Comparison of ENCODE assay signal across 1 cellular context in the genomic region with DNA sequence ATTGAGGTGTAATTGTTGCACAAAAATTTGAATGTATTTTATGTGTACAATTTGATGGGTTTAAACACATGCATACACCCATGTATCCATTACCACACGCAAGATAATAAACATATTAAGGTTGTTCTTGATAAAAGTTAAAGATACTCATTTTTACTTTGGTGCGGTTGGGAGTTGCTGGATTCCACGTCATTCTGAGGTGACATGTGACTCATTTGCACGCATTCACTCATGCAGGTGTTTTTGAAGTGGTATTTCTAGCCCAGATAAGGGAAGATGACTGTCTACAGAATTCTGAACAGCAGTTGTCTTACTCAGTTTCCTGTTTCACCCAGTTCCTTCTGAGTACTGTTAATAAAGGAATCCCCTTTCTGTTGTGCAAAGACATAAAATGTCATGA.
TF ChIP-seq lines count a peak whose summit lies in the region.

No MANE protein-coding gene starts in this region.

TF ChIP-seq in HepG2, 621 proteins besides CTCF, POLR2A, EP300 and RAD21 (continued from another document):
- TF ChIP-seq, protein P1, sequence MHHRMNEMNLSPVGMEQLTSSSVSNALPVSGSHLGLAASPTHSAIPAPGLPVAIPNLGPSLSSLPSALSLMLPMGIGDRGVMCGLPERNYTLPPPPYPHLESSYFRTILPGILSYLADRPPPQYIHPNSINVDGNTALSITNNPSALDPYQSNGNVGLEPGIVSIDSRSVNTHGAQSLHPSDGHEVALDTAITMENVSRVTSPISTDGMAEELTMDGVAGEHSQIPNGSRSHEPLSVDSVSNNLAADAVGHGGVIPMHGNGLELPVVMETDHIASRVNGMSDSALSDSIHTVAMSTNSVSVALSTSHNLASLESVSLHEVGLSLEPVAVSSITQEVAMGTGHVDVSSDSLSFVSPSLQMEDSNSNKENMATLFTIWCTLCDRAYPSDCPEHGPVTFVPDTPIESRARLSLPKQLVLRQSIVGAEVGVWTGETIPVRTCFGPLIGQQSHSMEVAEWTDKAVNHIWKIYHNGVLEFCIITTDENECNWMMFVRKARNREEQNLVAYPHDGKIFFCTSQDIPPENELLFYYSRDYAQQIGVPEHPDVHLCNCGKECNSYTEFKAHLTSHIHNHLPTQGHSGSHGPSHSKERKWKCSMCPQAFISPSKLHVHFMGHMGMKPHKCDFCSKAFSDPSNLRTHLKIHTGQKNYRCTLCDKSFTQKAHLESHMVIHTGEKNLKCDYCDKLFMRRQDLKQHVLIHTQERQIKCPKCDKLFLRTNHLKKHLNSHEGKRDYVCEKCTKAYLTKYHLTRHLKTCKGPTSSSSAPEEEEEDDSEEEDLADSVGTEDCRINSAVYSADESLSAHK (CRISPR knock-in tag; IDR thresholded peaks at IDR 0.05; ENCODE audit: borderline replicate concordance): no peak
- TF ChIP-seq HMG20B (CRISPR knock-in tag; conservative IDR thresholded peaks at IDR 0.05) (no peak), HOXD1 (CRISPR knock-in tag; IDR thresholded peaks at IDR 0.05) (no peak), HDAC6 (IDR thresholded peaks at IDR 0.05; ENCODE audit: low read depth, low read length) (no peak), IKZF5 (CRISPR knock-in tag; IDR thresholded peaks at IDR 0.05) (no peak), RFX1 (IDR thresholded peaks at IDR 0.05) (no peak), SRSF9 (IDR thresholded peaks at IDR 0.05; ENCODE audit: borderline replicate concordance, insufficient read depth, low read depth, low read length, poor library complexity, severe bottlenecking) (no peak), ZNF781 (CRISPR knock-in tag; IDR thresholded peaks at IDR 0.05; ENCODE audit: borderline replicate concordance, not compliant biosample characterization) (no peak), ZFP82 (CRISPR knock-in tag; IDR thresholded peaks at IDR 0.05; ENCODE audit: borderline replicate concordance) (no peak), SP140L (CRISPR knock-in tag; IDR thresholded peaks at IDR 0.05; ENCODE audit: borderline replicate concordance) (no peak), ZMYM3 (CRISPR knock-in tag; IDR thresholded peaks at IDR 0.05) (no peak), BRCA1 (CRISPR knock-in tag; IDR thresholded peaks at IDR 0.05) (no peak)
- TF ChIP-seq, protein P2, sequence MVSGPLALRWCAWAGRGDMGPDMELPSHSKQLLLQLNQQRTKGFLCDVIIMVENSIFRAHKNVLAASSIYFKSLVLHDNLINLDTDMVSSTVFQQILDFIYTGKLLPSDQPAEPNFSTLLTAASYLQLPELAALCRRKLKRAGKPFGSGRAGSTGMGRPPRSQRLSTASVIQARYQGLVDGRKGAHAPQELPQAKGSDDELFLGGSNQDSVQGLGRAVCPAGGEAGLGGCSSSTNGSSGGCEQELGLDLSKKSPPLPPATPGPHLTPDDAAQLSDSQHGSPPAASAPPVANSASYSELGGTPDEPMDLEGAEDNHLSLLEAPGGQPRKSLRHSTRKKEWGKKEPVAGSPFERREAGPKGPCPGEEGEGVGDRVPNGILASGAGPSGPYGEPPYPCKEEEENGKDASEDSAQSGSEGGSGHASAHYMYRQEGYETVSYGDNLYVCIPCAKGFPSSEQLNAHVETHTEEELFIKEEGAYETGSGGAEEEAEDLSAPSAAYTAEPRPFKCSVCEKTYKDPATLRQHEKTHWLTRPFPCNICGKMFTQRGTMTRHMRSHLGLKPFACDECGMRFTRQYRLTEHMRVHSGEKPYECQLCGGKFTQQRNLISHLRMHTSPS (CRISPR knock-in tag; IDR thresholded peaks at IDR 0.05; ENCODE audit: low read depth): no peak
TF ChIP-seq in HepG2: peak in this region for 0.
